In the genomic region with DNA sequence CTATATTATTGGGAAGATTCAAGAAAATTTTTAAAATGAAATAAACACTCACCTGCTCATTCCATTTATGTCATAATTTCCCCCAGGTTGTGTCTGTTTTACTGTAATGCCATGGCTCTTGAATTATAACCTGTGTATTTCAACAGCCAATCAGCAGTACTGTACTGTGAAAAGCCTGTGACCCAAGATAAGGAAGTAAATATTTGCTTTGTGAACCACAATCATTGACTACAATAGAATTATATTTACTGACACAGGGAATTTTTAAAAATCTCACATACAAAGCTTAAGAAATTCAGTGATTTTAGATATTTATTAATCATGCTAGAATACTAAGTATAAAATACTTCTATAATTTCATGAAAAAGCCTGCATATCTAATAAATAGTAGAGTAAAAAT, we compare ENCODE assay signal across 25 cellular contexts.
DNase-seq lines count a peak whose midpoint lies in the region; ATAC-seq and FAIRE-seq lines count a peak whose summit lies in the region.
"Had no signal": no experiment of that assay in that cellular context is flagged by ENCODE, and none has a peak within 500 bp of the region (broad histone marks: within the 10 kb centered on the region; RNA-seq: fewer than 3 reads in every experiment).

No MANE protein-coding gene starts in this region.

- FAIRE-seq in colon (lab: Jason Lieb, UNC) = peak; percentile 73

- ATAC-seq in GM18867 (IDR thresholded peaks at IDR 0.05; ENCODE audit: unreplicated experiment) (no peak), HG03135 (IDR thresholded peaks at IDR 0.05; ENCODE audit: unreplicated experiment) (no peak)
- no peak for ATAC-seq in activated CD4-positive, CD25-positive, alpha-beta regulatory T cell treated with anti-CD3 and anti-CD28 coated beads, Interleukin-2, amount 50 U/mL, for 24 hours
- ATAC-seq: activated T-cell treated with anti-CD3 and anti-CD28 coated beads, Interleukin-2, amount 50 U/mL, for 72 hours; heart left ventricle; left lobe of liver; naive thymus-derived CD8-positive, alpha-beta T cell had no signal

- DNase-seq in NCI-H345 (lab: John Stamatoyannopoulos, UW) (peak; percentile 10), NCI-H345 treated with DMSO at 0.1 percent for 48 hours (lab: John Stamatoyannopoulos, UW; ENCODE audit: unreplicated experiment) (no peak), NCI-H69 (lab: John Stamatoyannopoulos, UW) (peak; percentile 73)
- no peak for DNase-seq in activated naive CD4-positive, alpha-beta T cell treated with anti-CD3 and anti-CD28 coated beads, Interleukin-2, amount 50 U/mL, for 16 hours
- DNase-seq: activated CD4-positive, alpha-beta T cell treated with anti-CD3 and anti-CD28 coated beads for 1 hour; activated naive CD4-positive, alpha-beta T cell treated with anti-CD3 and anti-CD28 coated beads, Interleukin-2, amount 10 ng/mL, durations not matched to agents 7 days and 5 days; activated T-cell treated with anti-CD3 and anti-CD28 coated beads, Interleukin-2, amount 50 U/mL, for 72 hours; anterior cingulate cortex; caudate nucleus; COR-L47; H7; heart left ventricle; IMR-90; naive thymus-derived CD8-positive, alpha-beta T cell; NCI-H1694 treated with DMSO at 0.1 percent for 48 hours; NCI-H524; ovary; Right ventricle myocardium superior; T1000; tibial artery had no signal

Comparison
In these comparisons a context has a peak if more than half of its experiments do, and no peak if none do; other contexts are left out.
1. DNase-seq: peak in NCI-H345 (single experiment) and NCI-H69 (single experiment); none in NCI-H345 treated with DMSO at 0.1 percent for 48 hours (single experiment) and activated naive CD4-positive, alpha-beta T cell treated with anti-CD3 and anti-CD28 coated beads, Interleukin-2, amount 50 U/mL, for 16 hours (single experiment).